35 cellular contexts compared by ENCODE assay signal in the genomic region with DNA sequence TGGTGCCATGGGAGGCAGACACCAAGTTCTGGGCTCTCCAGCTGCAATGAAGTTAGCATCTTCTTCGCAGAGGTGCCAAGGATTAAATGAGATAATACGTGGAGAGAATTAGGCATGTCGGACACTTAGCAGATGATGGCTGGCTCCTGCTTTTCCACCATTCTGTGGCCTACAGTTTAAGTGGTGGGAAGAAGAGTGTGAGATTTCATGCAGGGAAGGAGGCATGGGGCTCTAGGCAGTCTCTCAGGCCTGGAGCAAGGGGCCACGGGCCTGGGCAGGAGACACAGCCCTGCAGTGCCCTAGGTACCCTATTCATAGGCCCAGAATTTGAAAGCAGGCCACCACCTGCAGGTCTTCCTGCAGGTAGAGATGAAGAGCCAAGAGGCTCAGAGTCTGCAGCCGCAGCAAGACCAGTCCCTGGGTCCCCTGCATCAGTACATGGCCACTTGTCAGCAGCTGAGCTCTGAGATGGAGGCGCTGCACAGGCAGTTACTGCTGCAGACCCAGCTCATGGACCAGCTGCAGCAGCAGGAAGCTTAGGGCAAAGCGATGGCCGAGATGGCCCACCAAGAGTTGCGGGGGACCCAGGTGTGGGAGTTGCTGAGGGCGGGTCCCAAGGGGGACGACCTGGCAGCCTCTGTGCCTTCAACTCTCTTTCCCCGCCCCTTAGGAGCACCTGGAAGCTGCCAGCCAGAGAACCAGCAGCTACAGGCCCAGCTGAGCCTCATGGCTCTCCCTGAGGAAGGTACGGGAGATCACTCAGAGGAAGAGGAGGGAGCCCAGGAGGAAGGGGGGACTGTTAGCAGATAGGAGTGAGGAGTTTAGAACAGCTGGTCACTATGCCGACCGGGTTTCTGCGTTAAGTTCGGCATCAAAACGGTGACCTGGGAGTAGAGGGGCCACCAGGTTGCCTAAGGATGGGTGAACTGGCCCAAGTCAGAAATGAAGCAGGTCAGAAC. TPM values are rescaled to one million over a fixed set of nuclear protein-coding genes. Genes with fewer than 3 reads are reported as not detected.
"Had no signal": no experiment of that assay in that cellular context is flagged by ENCODE, and none has a peak within 500 bp of the region (broad histone marks: within the 10 kb centered on the region; RNA-seq: fewer than 3 reads in every experiment).

No MANE protein-coding gene starts in this region.

- DNase-seq: activated B cell treated with CpG ODN at 0.5 μM for 24 hours; activated CD4-positive, alpha-beta memory T cell treated with anti-CD3 and anti-CD28 coated beads for 36 hours; activated CD4-positive, alpha-beta T cell treated with anti-CD3 and anti-CD28 coated beads for 4 hours; activated CD4-positive, alpha-beta T cell treated with anti-CD3 and anti-CD28 coated beads, Interleukin-2, amount 10 ng/mL, durations not matched to agents 24 days and 14 days; activated CD4-positive, alpha-beta T cell treated with anti-CD3 and anti-CD28 coated beads, Interleukin-2, amount 50 U/mL, for 1 hour; activated CD4-positive, alpha-beta T cell treated with anti-CD3 and anti-CD28 coated beads, Interleukin-2, amount 50 U/mL, for 4 hours; activated CD4-positive, CD25-positive, alpha-beta regulatory T cell treated with anti-CD3 and anti-CD28 coated beads, Interleukin-2, amount 50 U/mL, for 72 hours; activated CD8-positive, alpha-beta memory T cell treated with anti-CD3 and anti-CD28 coated beads, Interleukin-2, amount 50 U/mL, for 4 hours; activated CD8-positive, alpha-beta T cell treated with anti-CD3 and anti-CD28 coated beads for 36 hours; activated effector memory CD4-positive, alpha-beta T cell treated with anti-CD3 and anti-CD28 coated beads, Interleukin-2, amount 50 U/mL, for 16 hours; activated gamma-delta T cell treated with Interleukin-2 at 50 U/mL for 16 hours; activated naive CD4-positive, alpha-beta T cell; activated naive CD4-positive, alpha-beta T cell treated with anti-CD3 and anti-CD28 coated beads for 36 hours; activated naive CD4-positive, alpha-beta T cell treated with anti-CD3 and anti-CD28 coated beads, Interleukin-2, amount 50 U/mL, for 16 hours; activated naive CD8-positive, alpha-beta T cell treated with anti-CD3 and anti-CD28 coated beads for 36 hours; activated T-cell treated with anti-CD3 and anti-CD28 coated beads for 4 hours; activated T-cell treated with anti-CD3 and anti-CD28 coated beads, Interleukin-2, amount 50 U/mL, for 1 hour; activated T-cell treated with anti-CD3 and anti-CD28 coated beads, Interleukin-2, amount 50 U/mL, for 4 hours; activated T-cell treated with anti-CD3 and anti-CD28 coated beads, Interleukin-2, amount 50 U/mL, for 72 hours; adrenal gland; amniotic stem cell; aorta; body of pancreas; brain microvascular endothelial cell; central memory CD4-positive, alpha-beta T cell; T-helper 1 cell; T-helper 2 cell; T-helper 9 cell had no signal

- H3K27ac Mint-ChIP-seq: activated B cell treated with CpG ODN at 0.5 μM for 24 hours; activated CD4-positive, alpha-beta memory T cell treated with anti-CD3 and anti-CD28 coated beads for 36 hours; activated CD4-positive, alpha-beta T cell treated with anti-CD3 and anti-CD28 coated beads, Interleukin-2, amount 10 ng/mL, durations not matched to agents 24 days and 14 days; activated CD8-positive, alpha-beta T cell treated with anti-CD3 and anti-CD28 coated beads for 36 hours; activated naive CD4-positive, alpha-beta T cell treated with anti-CD3 and anti-CD28 coated beads for 36 hours; activated naive CD8-positive, alpha-beta T cell treated with anti-CD3 and anti-CD28 coated beads for 36 hours; activated T-cell treated with anti-CD3 and anti-CD28 coated beads, Interleukin-2, amount 50 U/mL, for 72 hours; activated T-helper 1 cell treated with anti-CD3 and anti-CD28 coated beads, Interleukin-12 subunit alpha, Interleukin-12 subunit beta, Interleukin-2, Interleukin-4 antibody, amounts not matched to agents 30 ng/mL and 10 ng/mL and 1 ng/mL, durations not matched to agents 14 hours and 24 hours and 36 hours; activated T-helper 17 cell treated with anti-CD3 and anti-CD28 coated beads, Interleukin-2, amount 50 U/mL, for 72 hours; T-helper 1 cell treated with Interleukin-12 subunit alpha and Interleukin-12 subunit beta and Interleukin-4 antibody, amounts not matched to agents 30 μg/mL and 1 μg/mL, for 36 hours; T-helper 2 cell treated with Interferon-gamma antibody and Interleukin-4, amounts not matched to agents 5 μg/mL and 100 μg/mL, for 36 hours had no signal

- H3K4me1 ChIP-seq: adrenal gland, body of pancreas, breast epithelium had no signal

- H3K4me1 Mint-ChIP-seq: activated B cell treated with CpG ODN at 0.5 μM for 24 hours; activated CD4-positive, alpha-beta T cell treated with anti-CD3 and anti-CD28 coated beads, Interleukin-2, amount 10 ng/mL, durations not matched to agents 24 days and 14 days; activated naive CD8-positive, alpha-beta T cell treated with anti-CD3 and anti-CD28 coated beads for 36 hours; activated T-helper 17 cell treated with anti-CD3 and anti-CD28 coated beads, Interleukin-2, amount 50 U/mL, for 72 hours had no signal

- H3K27ac ChIP-seq: adrenal gland, body of pancreas, brain microvascular endothelial cell, breast epithelium, VCaP had no signal

- H3K27me3 Mint-ChIP-seq: activated B cell treated with CpG ODN at 0.5 μM for 24 hours; activated CD4-positive, alpha-beta T cell treated with anti-CD3 and anti-CD28 coated beads, Interleukin-2, amount 10 ng/mL, durations not matched to agents 24 days and 14 days had no signal

- ATAC-seq: activated CD8-positive, alpha-beta T cell treated with anti-CD3 and anti-CD28 coated beads for 36 hours; activated T-cell treated with anti-CD3 and anti-CD28 coated beads, Interleukin-2, amount 50 U/mL, for 4 hours; activated T-cell treated with anti-CD3 and anti-CD28 coated beads, Interleukin-2, amount 50 U/mL, for 72 hours; activated T-helper 17 cell treated with anti-CD3 and anti-CD28 coated beads, Interleukin-2, amount 50 U/mL, for 72 hours; body of pancreas had no signal

- H3K9me3 ChIP-seq: adrenal gland, body of pancreas had no signal

- H3K36me3 Mint-ChIP-seq: activated CD4-positive, alpha-beta memory T cell treated with anti-CD3 and anti-CD28 coated beads for 36 hours had no signal

- H3K36me3 ChIP-seq: adrenal gland, brain microvascular endothelial cell, breast epithelium had no signal

- H3K27me3 ChIP-seq: adrenal gland, body of pancreas, brain microvascular endothelial cell had no signal

- H3K4me3 ChIP-seq: adrenal gland, body of pancreas, breast epithelium had no signal

- H3K4me3 Mint-ChIP-seq: activated B cell treated with CpG ODN at 0.5 μM for 24 hours; activated CD4-positive, alpha-beta memory T cell treated with anti-CD3 and anti-CD28 coated beads for 36 hours; activated CD4-positive, alpha-beta T cell treated with anti-CD3 and anti-CD28 coated beads, Interleukin-2, amount 10 ng/mL, durations not matched to agents 24 days and 14 days; activated CD8-positive, alpha-beta T cell treated with anti-CD3 and anti-CD28 coated beads for 36 hours; activated naive CD4-positive, alpha-beta T cell treated with anti-CD3 and anti-CD28 coated beads for 36 hours; activated naive CD8-positive, alpha-beta T cell treated with anti-CD3 and anti-CD28 coated beads for 36 hours; activated T-cell treated with anti-CD3 and anti-CD28 coated beads, Interleukin-2, amount 50 U/mL, for 4 hours; activated T-cell treated with anti-CD3 and anti-CD28 coated beads, Interleukin-2, amount 50 U/mL, for 72 hours; activated T-helper 1 cell treated with anti-CD3 and anti-CD28 coated beads, Interleukin-12 subunit alpha, Interleukin-12 subunit beta, Interleukin-2, Interleukin-4 antibody, amounts not matched to agents 30 ng/mL and 10 ng/mL and 1 ng/mL, durations not matched to agents 14 hours and 24 hours and 36 hours; activated T-helper 17 cell treated with anti-CD3 and anti-CD28 coated beads, Interleukin-2, amount 50 U/mL, for 72 hours; T-helper 1 cell treated with Interleukin-12 subunit alpha and Interleukin-12 subunit beta and Interleukin-4 antibody, amounts not matched to agents 30 μg/mL and 1 μg/mL, for 36 hours; T-helper 2 cell treated with Interferon-gamma antibody and Interleukin-4, amounts not matched to agents 5 μg/mL and 100 μg/mL, for 36 hours had no signal

RNA-seq across cellular contexts. Expression of a gene that starts 33.2 kb away (rescaled TPM):
- total RNA-seq: astrocyte had no signal
- polyA plus RNA-seq: aorta had no signal
